In genomic region chr3:27720899-27721716, GRCh38 we compare ENCODE assay signal across 8 cellular contexts. TPM values are rescaled to one million over a fixed set of nuclear protein-coding genes. Genes with fewer than 3 reads are reported as not detected.
A peak's percentile ranks its signal among the peaks of the same experiment; 100 is the strongest.
DNase-seq lines count a peak whose midpoint lies in the region; TF ChIP-seq lines count a peak whose summit lies in the region.

No MANE protein-coding gene starts in this region.

- no peaks in the 10 kb centered on the region for H3K79me2 ChIP-seq in mammary epithelial cell (ENCODE audit: insufficient read depth, low read length)
- H3K79me2 ChIP-seq in mesendoderm (ENCODE audit: control insufficient read depth, insufficient read depth, low read length) = peaks cover 48% of the 10 kb centered on the region

- H3K4me3 ChIP-seq in mammary epithelial cell (replicated peaks in 1 of 3; ENCODE audit: insufficient read depth in 1 of 3, low read depth in 2 of 3, low read length in 3 of 3) (peak overlapping the region; percentile 59 to 69 (median 66)), mesendoderm (ENCODE audit: low read length) (peak overlapping the region; percentile 96)

- H3K79me1 ChIP-seq in mesendoderm (ENCODE audit: low read length) = no peaks in the 10 kb centered on the region

- H2BK120ac ChIP-seq in mesendoderm (ENCODE audit: low read depth, low read length) = no peak overlapping the region

- in situ Hi-C loops in mammary epithelial cell (cut with MboI; ENCODE audit: low sequenced_read_pairs in 2 of 2) = loop anchor here (25.0 kb wide), 2 partner anchors 366 to 591 kb away; no protein-coding TSS in a partner anchor

- H3K27ac ChIP-seq in mammary epithelial cell (ENCODE audit: insufficient read depth, low read depth, low read length) (no peak overlapping the region), mesendoderm (ENCODE audit: low read depth, low read length) (peak overlapping the region; percentile 99)

- H3K27me3 ChIP-seq in mammary epithelial cell (ENCODE audit: insufficient read depth, low read length) (peaks cover 3% of the 10 kb centered on the region), mesendoderm (ENCODE audit: insufficient read depth, low read length, poor library complexity) (no peaks in the 10 kb centered on the region)

- H4K8ac ChIP-seq in mesendoderm (ENCODE audit: low read depth, low read length) = peak overlapping the region; percentile 57

- no peaks in the 10 kb centered on the region for H3K36me3 ChIP-seq in mammary epithelial cell (ENCODE audit: insufficient read depth, low read length)
- H3K36me3 ChIP-seq in mesendoderm (ENCODE audit: control insufficient read depth, insufficient read depth, low read length) = peaks cover 7% of the 10 kb centered on the region

- H4K20me1 ChIP-seq in mammary epithelial cell (ENCODE audit: insufficient read depth, low read length) = no peaks in the 10 kb centered on the region

- H3K4ac ChIP-seq in mesendoderm (ENCODE audit: low read depth, low read length) = peak overlapping the region; percentile 73

- H3K9ac ChIP-seq in mammary epithelial cell (ENCODE audit: insufficient read depth, low read length) (no peak overlapping the region), mesendoderm (ENCODE audit: low read length) (peak overlapping the region; percentile 98)

- H3K4me1 ChIP-seq in mammary epithelial cell (ENCODE audit: insufficient read depth, low read length) (peaks cover 20% of the 10 kb centered on the region), mesendoderm (ENCODE audit: control insufficient read depth, low read depth, low read length) (peaks cover 12% of the 10 kb centered on the region)

- H3K56ac ChIP-seq in mesendoderm (ENCODE audit: low read length) = peak overlapping the region; percentile 99

- H2AK5ac ChIP-seq in mesendoderm (ENCODE audit: low read length) = no peak overlapping the region

- H3K9me3 ChIP-seq in mammary epithelial cell (replicated peaks; ENCODE audit: insufficient read depth, low read length) = no peaks in the 10 kb centered on the region

- H4K5ac ChIP-seq in mesendoderm (ENCODE audit: low read length) = no peak overlapping the region

- peak overlapping the region; percentile 85 for H3K23ac ChIP-seq in mesendoderm (ENCODE audit: low read length)

- H2AFZ ChIP-seq in mammary epithelial cell (ENCODE audit: low read depth, low read length) = peak overlapping the region; percentile 95

- dilution Hi-C loops in mammary epithelial cell (cut with HindIII; ENCODE audit: low sequenced_read_pairs) = no loop called here

- peak overlapping the region; percentile 97 for H3K4me2 ChIP-seq in mammary epithelial cell (ENCODE audit: insufficient read depth, low read depth, low read length)
- H3K4me2 ChIP-seq in mesendoderm (ENCODE audit: low read length) = peak overlapping the region; percentile 24

- TF ChIP-seq EP300 in Ishikawa (IDR thresholded peaks at IDR 0.05; ENCODE audit: borderline replicate concordance) = no peak

- H3K18ac ChIP-seq in mesendoderm (ENCODE audit: low read length) = peak overlapping the region; percentile 96

- 7% methylated on average over 33 of the region's 64 CpGs for WGBS in mammary epithelial cell (ENCODE audit: low coverage, missing lambda C conversion rate)
- no CpG with 5 or more reads among the region's 64 CpGs for WGBS in mesendoderm (ENCODE audit: extremely low coverage, insufficient coverage, low lambda C conversion rate)

- TF ChIP-seq CTCF in mammary epithelial cell (conservative IDR thresholded peaks at IDR 0.05 in 1 of 2, IDR thresholded peaks at IDR 0.05 in 1 of 2; ENCODE audit: extremely low read depth in 1 of 2, insufficient read depth in 1 of 2, low read depth in 1 of 2, low read length in 2 of 2) = no peak

- intact Hi-C loops in mammary epithelial cell (cut with micrococcal nuclease) = loop anchor here (2.0 to 10.0 kb wide), 5 partner anchors 38 to 566 kb away; no protein-coding TSS in a partner anchor

- H2BK15ac ChIP-seq in mesendoderm (replicated peaks; ENCODE audit: low read depth) = no peak overlapping the region

- peak; percentile 71 for DNase-seq in DMS53 (lab: John Stamatoyannopoulos, UW)
- no peak for DNase-seq in DMS53 treated with DMSO at 0.1 percent for 48 hours (lab: John Stamatoyannopoulos, UW; ENCODE audit: unreplicated experiment)
- peak; percentile 68 for DNase-seq in mammary epithelial cell
- DNase-seq in mesendoderm = peak; percentile 90
- no peak for DNase-seq in SHP77 treated with DMSO at 0.1 percent for 48 hours (lab: John Stamatoyannopoulos, UW)
- no peak for DNase-seq in cerebellar nuclear complex (lab: John Stamatoyannopoulos, UW)
- DNase-seq in GM19238 (ENCODE audit: insufficient read length, low spot score) = no peak

- no peak for TF ChIP-seq RAD21 in Ishikawa (IDR thresholded peaks at IDR 0.05; ENCODE audit: low read depth)

- H2BK5ac ChIP-seq in mesendoderm (ENCODE audit: low read length) = peak overlapping the region; percentile 91

- CTCF ChIA-PET in mammary epithelial cell (lab: Charles Lee; ENCODE audit: low non-redundant PET) = interaction anchor here (0.6 to 1.8 kb wide), 5 partner anchors 8 to 468 kb away, joined by 4 to 10 read pairs (median 5); no protein-coding TSS in a partner anchor

- BruUV-seq in mammary epithelial cell (replicated peaks; lab: Mats Ljungman, UMichigan) = no TSS peak

TF ChIP-seq in Ishikawa, 13 proteins besides CTCF, POLR2A, EP300 and RAD21:
- TF ChIP-seq EGR1 (IDR thresholded peaks at IDR 0.05) (no peak), MAX (IDR thresholded peaks at IDR 0.05) (peak; percentile 65), USF1 (IDR thresholded peaks at IDR 0.05) (no peak), CEBPB (IDR thresholded peaks at IDR 0.05) (0 out of 2 replicates have a peak, but pooled peaks have one; percentile 13), TCF12 (IDR thresholded peaks at IDR 0.05; ENCODE audit: low read depth) (no peak; the same call in 1 of the 2 replicates), TEAD4 (IDR thresholded peaks at IDR 0.05) (0 out of 2 replicates have a peak, but pooled peaks have one; percentile 17), CREB1 (IDR thresholded peaks at IDR 0.05; ENCODE audit: low read depth) (no peak), FOXM1 (IDR thresholded peaks at IDR 0.05; ENCODE audit: borderline replicate concordance, low read depth) (no peak), NFIC (IDR thresholded peaks at IDR 0.05) (no peak), YY1 (IDR thresholded peaks at IDR 0.05; ENCODE audit: low read depth) (no peak), ZBTB7A (IDR thresholded peaks at IDR 0.05; ENCODE audit: low read depth) (0 out of 2 replicates have a peak, but pooled peaks have one; percentile 46)

RNA-seq across cellular contexts. Expression of gene EOMES, which starts 1.0 kb away (rescaled TPM):
- under 1 TPM; 0.17 to 0.94 TPM for total RNA-seq in mammary epithelial cell
- polyA plus RNA-seq in mammary epithelial cell = 2.3 TPM
- 4.2 TPM for polyA minus RNA-seq in mammary epithelial cell
- polyA plus RNA-seq in mesendoderm (2013, experiment 1 of 2) = 314 TPM
- polyA plus RNA-seq in mesendoderm (2013, experiment 2 of 2) = 293 TPM

Comparison
In these comparisons a context has a peak if more than half of its experiments do, and no peak if none do; other contexts are left out.
1. DNase-seq: peak in DMS53 (single experiment), mammary epithelial cell (single experiment) and mesendoderm (single experiment); none in DMS53 treated with DMSO at 0.1 percent for 48 hours (single experiment), SHP77 treated with DMSO at 0.1 percent for 48 hours (single experiment), cerebellar nuclear complex (0 of 2) and GM19238 (single experiment).